8 cellular contexts compared by ENCODE assay signal in genomic region chr3:149576071-149576564, GRCh38.
DNase-seq lines count a peak whose midpoint lies in the region; ATAC-seq, FAIRE-seq and TF ChIP-seq lines count a peak whose summit lies in the region.

No MANE protein-coding gene starts in this region.

- H3K4me1 ChIP-seq in HCT116 (ENCODE audit: control insufficient read depth in 1 of 2, insufficient read depth in 2 of 2, low read length in 2 of 2), result peaks cover 99 to 100% of the 10 kb centered on the region in 2 experiments
- peaks cover 6% of the 10 kb centered on the region for H3K4me1 ChIP-seq in NT2/D1 (ENCODE audit: insufficient read depth, insufficient read length)
- H3K4me1 ChIP-seq in H1 (replicated peaks in 1 of 4; ENCODE audit: control insufficient read depth in 3 of 4, insufficient read depth in 4 of 4, low read length in 3 of 4), result peaks cover 0 to 15% (median 14%) of the 10 kb centered on the region in 4 experiments; a peak in 5 of 7 replicates

- RAD21 ChIA-PET in HCT116 (lab: Charles Lee; ENCODE audit: low non-redundant PET in 1 of 2, low total read pairs in 2 of 2, uncharacterized antibody in 2 of 2, unreplicated experiment in 2 of 2), result no interaction called here

- H3K14ac ChIP-seq in H1 (ENCODE audit: insufficient read length), result no peak overlapping the region

- ATAC-seq in HCT116, result peak; percentile 62

- TF ChIP-seq POLR2A in HCT116 (IDR thresholded peaks at IDR 0.05; ENCODE audit: borderline replicate concordance, extremely low read depth, insufficient read depth, insufficient read length), result no peak
- TF ChIP-seq POLR2A in H1 (IDR thresholded peaks at IDR 0.05; ENCODE audit: control extremely low read depth in 1 of 2, low read depth in 2 of 2, low read length in 2 of 2), result no peak

- H3K4me2 ChIP-seq in HCT116 (ENCODE audit: low read length) (peak overlapping the region; percentile 74), H1 (ENCODE audit: insufficient read depth in 1 of 2, low read depth in 2 of 2, low read length in 2 of 2) (peak overlapping the region in 1 of 2 experiments; percentile 31; a peak in 2 of 4 replicates)

- peak; percentile 67 for DNase-seq in DMS53 treated with DMSO at 0.1 percent for 48 hours (lab: John Stamatoyannopoulos, UW; ENCODE audit: unreplicated experiment)
- DNase-seq in HCT116 (ENCODE audit: low read depth, low spot score), result peak; percentile 86
- peak; percentile 62 for DNase-seq in NT2/D1 (ENCODE audit: low read depth, low spot score)
- no peak for DNase-seq in H1 (ENCODE audit: low read depth in 1 of 2, low spot score in 2 of 2)
- peak; percentile 92 for DNase-seq in myocyte (ENCODE audit: low read depth)
- DNase-seq in ecto neural progenitor cell (ENCODE audit: low spot score), result no peak
- DNase-seq in GM10248 (ENCODE audit: extremely low spot score), result no peak
- no peak for DNase-seq in middle frontal gyrus (ENCODE audit: extremely low spot score, low spot score)

- H3K18ac ChIP-seq in H1 (ENCODE audit: extremely low read depth, low read length), result peak overlapping the region; percentile 44; the same call in 1 of the 2 replicates

- H3K79me2 ChIP-seq in HCT116 (ENCODE audit: insufficient read depth, low read length), result peaks cover 59% of the 10 kb centered on the region
- H3K79me2 ChIP-seq in H1 (ENCODE audit: control insufficient read depth in 1 of 2, insufficient read depth in 2 of 2, low read length in 2 of 2), result peaks cover 2 to 8% of the 10 kb centered on the region in 2 experiments; a peak in 2 of 4 replicates

- no peak overlapping the region for H4K5ac ChIP-seq in H1 (ENCODE audit: insufficient read length, low read depth, low read length)

- peak overlapping the region; percentile 20 to 38 for H3K4me3 ChIP-seq in HCT116 (replicated peaks in 1 of 2; ENCODE audit: low read depth in 1 of 2, low read length in 2 of 2)
- no peak overlapping the region for H3K4me3 ChIP-seq in NT2/D1 (ENCODE audit: insufficient read length, low read depth)
- H3K4me3 ChIP-seq in H1 (ENCODE audit: extremely low read depth in 1 of 4, insufficient read depth in 2 of 4, low read depth in 3 of 4, low read length in 4 of 4), result no peak overlapping the region; a peak in 1 of 8 replicates

- H3K9ac ChIP-seq in HCT116 (ENCODE audit: low read length), result peak overlapping the region; percentile 60
- no peak overlapping the region for H3K9ac ChIP-seq in NT2/D1 (ENCODE audit: insufficient read length, low read depth)
- no peak overlapping the region; a peak in 1 of 7 replicates for H3K9ac ChIP-seq in H1 (replicated peaks in 1 of 4; ENCODE audit: extremely low read depth in 1 of 4, low read depth in 3 of 4, low read length in 3 of 4)

- no peak overlapping the region for H3K23ac ChIP-seq in H1 (ENCODE audit: insufficient read length)

- H2AK5ac ChIP-seq in H1 (ENCODE audit: low read depth, low read length), result peak overlapping the region; percentile 84; the same call in 1 of the 2 replicates

- H3K36me3 ChIP-seq in HCT116 (ENCODE audit: control insufficient read depth in 1 of 2, insufficient read depth in 2 of 2, low read length in 2 of 2) (0 out of 4 replicates have a peak, but pooled peaks cover 0 to 5% of the 10 kb centered on the region in 2 experiments), NT2/D1 (ENCODE audit: insufficient read depth, insufficient read length, low read length) (peaks cover 13% of the 10 kb centered on the region), H1 (ENCODE audit: control insufficient read depth in 2 of 4, insufficient read depth in 4 of 4, low read length in 3 of 4) (peaks cover 0 to 3% (median 0%) of the 10 kb centered on the region in 4 experiments; a peak in 2 of 8 replicates)

- H3K9me2 ChIP-seq in HCT116 (ENCODE audit: insufficient read depth), result no peaks in the 10 kb centered on the region

- BruUV-seq in HCT116 (replicated peaks; lab: Mats Ljungman, UMichigan), result no TSS peak

- TF ChIP-seq EP300 in H1 (IDR thresholded peaks at IDR 0.05; ENCODE audit: borderline replicate concordance in 1 of 2, low read depth in 2 of 2, low read length in 2 of 2), result no peak

- no peaks in the 10 kb centered on the region for H3K23me2 ChIP-seq in H1 (ENCODE audit: low read depth, low read length)

- no peak overlapping the region for H3K4ac ChIP-seq in H1 (replicated peaks; ENCODE audit: insufficient read length, low read depth, low read length)

- H3K79me1 ChIP-seq in H1 (ENCODE audit: low read depth, low read length), result peaks cover 9% of the 10 kb centered on the region; the same call in 1 of the 2 replicates

- no peak overlapping the region for H2BK15ac ChIP-seq in H1 (ENCODE audit: low read length)

- TF ChIP-seq RAD21 in HCT116 (IDR thresholded peaks at IDR 0.05; ENCODE audit: low read depth) (no peak), H1 (IDR thresholded peaks at IDR 0.05 in 1 of 2, conservative IDR thresholded peaks at IDR 0.05 in 1 of 2; ENCODE audit: low read depth in 2 of 2, low read length in 2 of 2) (no peak)

- H3K56ac ChIP-seq in H1 (replicated peaks; ENCODE audit: insufficient read length, low read depth, low read length), result no peak overlapping the region

- H2AFZ ChIP-seq in HCT116 (ENCODE audit: low read depth, low read length, poor library complexity, severe bottlenecking) (no peak overlapping the region), H1 (ENCODE audit: low read length) (no peak overlapping the region)

- TF ChIP-seq CTCF in HCT116 (IDR thresholded peaks at IDR 0.05 in 2 of 3, conservative IDR thresholded peaks at IDR 0.05 in 1 of 3; ENCODE audit: borderline replicate concordance in 1 of 3, insufficient read depth in 1 of 3, low read depth in 2 of 3, low read length in 2 of 3) (no peak), H1 (IDR thresholded peaks at IDR 0.05; ENCODE audit: control extremely low read depth in 1 of 3, insufficient read depth in 1 of 3, low read depth in 1 of 3, low read length in 3 of 3) (no peak), GM10248 (IDR thresholded peaks at IDR 0.05; ENCODE audit: control extremely low read depth, extremely low read depth, low read depth, missing control alignments) (no peak)

- no peaks in the 10 kb centered on the region for H3K27me3 ChIP-seq in HCT116 (ENCODE audit: insufficient read depth, low read length)
- H3K27me3 ChIP-seq in NT2/D1 (ENCODE audit: insufficient read depth, insufficient read length), result no peaks in the 10 kb centered on the region
- H3K27me3 ChIP-seq in H1 (replicated peaks in 1 of 4; ENCODE audit: control insufficient read depth in 3 of 4, extremely low read depth in 1 of 4, insufficient read depth in 3 of 4, low read length in 3 of 4), result no peaks in the 10 kb centered on the region

- H3K27ac ChIP-seq in HCT116 (ENCODE audit: low read depth, low read length), result peak overlapping the region; percentile 99
- no peak overlapping the region for H3K27ac ChIP-seq in H1 (ENCODE audit: low read depth, low read length)

- H4K91ac ChIP-seq in H1 (replicated peaks; ENCODE audit: insufficient read length, low read length), result no peak overlapping the region

- peak overlapping the region; percentile 45 for H2BK12ac ChIP-seq in H1 (ENCODE audit: low read depth, low read length)

- WGBS in H1 (ENCODE audit: extremely low coverage in 1 of 2, insufficient coverage in 1 of 2, insufficient read length in 1 of 2, insufficient replicate concordance in 2 of 2, low coverage in 1 of 2, low lambda C conversion rate in 2 of 2, missing lambda C conversion rate in 1 of 2), 2 experiments, result 67% methylated on average over 5 of the region's 5 CpGs; no CpG with 5 or more reads in 1 of the 2 experiments

- intact Hi-C loops in HCT116 (cut with micrococcal nuclease), result no loop called here

- POLR2A ChIA-PET in HCT116 (lab: Charles Lee) (interaction anchor here (1.0 to 1.7 kb wide), 12 partner anchors 8 to 232 kb away, joined by 3 to 15 read pairs (median 4); partner anchors contain the start of gene WWTR1), H1 (lab: Charles Lee; ENCODE audit: partially characterized antibody) (interaction anchor here (0.8 to 5.5 kb wide), 5 partner anchors 10 to 81 kb away, joined by 3 to 33 read pairs (median 3); partner anchors contain the start of gene WWTR1), GM10248 (lab: Yijun Ruan, JAX) (no interaction called here)

- peak overlapping the region; percentile 6 for H2BK120ac ChIP-seq in H1 (replicated peaks; ENCODE audit: low read depth, low read length)

- H4K20me1 ChIP-seq in HCT116 (ENCODE audit: insufficient read depth) (no peaks in the 10 kb centered on the region), H1 (replicated peaks in 1 of 2; ENCODE audit: control insufficient read depth in 1 of 2, insufficient read depth in 2 of 2, low read length in 2 of 2) (peaks cover 0 to 7% of the 10 kb centered on the region in 2 experiments)

- CTCF ChIA-PET in HCT116 (lab: Charles Lee), result interaction anchor here (1.0 kb wide), 1 partner anchor 13 kb away, joined by 3 read pairs; no protein-coding TSS in a partner anchor
- CTCF ChIA-PET in H1 (lab: Charles Lee; ENCODE audit: partially characterized antibody), result interaction anchor here (0.6 to 2.0 kb wide), 10 partner anchors 9 to 447 kb away, joined by 3 to 8 read pairs (median 3); no protein-coding TSS in a partner anchor
- CTCF ChIA-PET in GM10248 (lab: Yijun Ruan, JAX), result interaction anchor here (0.8 to 11.3 kb wide), 9 partner anchors 8 to 233 kb away, joined by 3 to 117 read pairs (median 4); partner anchors contain the start of gene WWTR1

- H3K9me3 ChIP-seq in HCT116 (ENCODE audit: control insufficient read depth in 1 of 2, insufficient read depth in 1 of 2, low read depth in 1 of 2, low read length in 2 of 2), result no peaks in the 10 kb centered on the region
- H3K9me3 ChIP-seq in NT2/D1 (ENCODE audit: insufficient read depth, low read length), result no peaks in the 10 kb centered on the region
- H3K9me3 ChIP-seq in H1 (ENCODE audit: insufficient read depth in 2 of 2, low read depth in 1 of 2, low read length in 1 of 2), result no peaks in the 10 kb centered on the region

- H4K8ac ChIP-seq in H1 (ENCODE audit: extremely low read depth, insufficient read depth, low read length), result no peak overlapping the region

- 0 out of 2 replicates have a peak overlapping the region, but pooled peaks have one; percentile 40 for H2BK5ac ChIP-seq in H1 (ENCODE audit: low read depth, low read length)

- no peak for FAIRE-seq in H1 (lab: Jason Lieb, UNC)

- H2BK20ac ChIP-seq in H1 (ENCODE audit: low read length), result no peak overlapping the region; the same call in 1 of the 2 replicates

TF ChIP-seq in HCT116, 20 proteins besides CTCF, POLR2A, EP300 and RAD21 (continues in another document):
- TF ChIP-seq YY1 (IDR thresholded peaks at IDR 0.05; ENCODE audit: extremely low read depth, insufficient replicate concordance, low read depth, low read length) (peak; percentile 56), EZH2phosphoT487 (IDR thresholded peaks at IDR 0.05; ENCODE audit: borderline replicate concordance) (no peak), TCF7L2 (IDR thresholded peaks at IDR 0.05; ENCODE audit: borderline replicate concordance, extremely low read depth, insufficient read depth, insufficient read length) (peak; percentile 81)

TF ChIP-seq in H1, 55 proteins besides CTCF, POLR2A, EP300 and RAD21 (continues in another document):
- TF ChIP-seq CHD1 (IDR thresholded peaks at IDR 0.05; ENCODE audit: low read depth, low read length), result no peak

Comparison
In these comparisons a context has a peak if more than half of its experiments do, and no peak if none do; other contexts are left out.
1. DNase-seq: peak in DMS53 treated with DMSO at 0.1 percent for 48 hours (single experiment), HCT116 (single experiment), NT2/D1 (single experiment) and myocyte (single experiment); none in H1 (0 of 2), ecto neural progenitor cell (single experiment), GM10248 (single experiment) and middle frontal gyrus (single experiment).
2. H3K4me3 ChIP-seq: peak in HCT116 (2 of 2); none in NT2/D1 (single experiment) and H1 (0 of 4).